In genomic region chr11:46348566-46348981, GRCh38 we compare ENCODE assay signal across 1 cellular context.
TF ChIP-seq lines count a peak whose summit lies in the region.

No MANE protein-coding gene starts in this region.

TF ChIP-seq in endothelial cell of umbilical vein, 7 proteins besides CTCF, POLR2A, EP300 and RAD21:
- TF ChIP-seq POLR2AphosphoS5 (IDR thresholded peaks at IDR 0.05; ENCODE audit: insufficient read depth, low read depth, low read length): no peak
- TF ChIP-seq FOS (IDR thresholded peaks at IDR 0.05; ENCODE audit: borderline replicate concordance, insufficient read depth, low read length): no peak
- TF ChIP-seq MYC (IDR thresholded peaks at IDR 0.05; ENCODE audit: low read depth, low read length): no peak
- TF ChIP-seq EZH2 (IDR thresholded peaks at IDR 0.05; ENCODE audit: borderline replicate concordance, low read depth, low read length, severe bottlenecking): no peak
- TF ChIP-seq JUN (IDR thresholded peaks at IDR 0.05; ENCODE audit: borderline replicate concordance, insufficient read depth, insufficient read length, low read depth): no peak
- TF ChIP-seq GATA2 (IDR thresholded peaks at IDR 0.05; ENCODE audit: insufficient read depth, insufficient read length, low read depth, low read length): no peak
- TF ChIP-seq MAX (IDR thresholded peaks at IDR 0.05; ENCODE audit: insufficient read depth, insufficient read length): no peak
